Comparison of ENCODE assay signal across 8 cellular contexts in the genomic region with DNA sequence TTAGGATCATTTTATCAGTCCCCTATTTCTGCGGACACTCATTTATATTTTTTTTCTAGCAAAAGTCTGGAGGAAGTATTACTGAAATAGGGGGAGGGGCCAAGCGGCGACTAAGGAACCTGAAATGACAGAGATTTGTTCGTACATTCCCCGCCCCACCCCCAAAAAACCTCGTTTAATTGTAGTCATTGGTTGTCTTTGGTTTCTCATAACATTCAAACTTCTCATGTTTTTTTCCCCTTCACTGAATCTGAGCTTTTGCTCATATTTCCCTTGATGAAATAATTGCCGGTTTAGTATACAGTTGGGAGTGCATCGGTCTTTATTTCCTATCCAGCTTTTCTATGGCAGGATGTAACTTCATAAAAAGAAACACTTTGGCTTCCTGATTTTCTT. TPM values are rescaled to one million over a fixed set of nuclear protein-coding genes. Genes with fewer than 3 reads are reported as not detected.
DNase-seq lines count a peak whose midpoint lies in the region; ATAC-seq and TF ChIP-seq lines count a peak whose summit lies in the region.

No MANE protein-coding gene starts in this region.

- peak overlapping the region; percentile 84 for H3K9ac ChIP-seq in GM23248
- peak overlapping the region; percentile 79 for H3K9ac ChIP-seq in adipocyte (ENCODE audit: low read length)
- H3K9ac ChIP-seq in liver (ENCODE audit: low read depth in 1 of 2, low read length in 2 of 2) = no peak overlapping the region

- H3K79me2 ChIP-seq in GM23248 (ENCODE audit: insufficient read depth) = peaks cover 31% of the 10 kb centered on the region

- BruUV-seq in Panc1 (replicated peaks; lab: Mats Ljungman, UMichigan) = no TSS peak

- H4K20me1 ChIP-seq in GM23248 (ENCODE audit: insufficient read depth) = peaks cover 4% of the 10 kb centered on the region; the same call in 1 of the 2 replicates

- H3K4me3 ChIP-seq in GM23248 = peak overlapping the region; percentile 84
- H3K4me3 ChIP-seq in Panc1 (ENCODE audit: low read depth in 2 of 2, low read length in 2 of 2) = peak overlapping the region; percentile 47 to 87
- H3K4me3 ChIP-seq in adipocyte (ENCODE audit: low read length) = peak overlapping the region; percentile 91
- peak overlapping the region in 2 of 3 donors; percentile 58 to 82 for H3K4me3 ChIP-seq in liver (ENCODE audit: low read depth in 1 of 3, low read length in 3 of 3)

- no peaks in the 10 kb centered on the region for H3K9me3 ChIP-seq in GM23248 (ENCODE audit: low read depth)
- no peaks in the 10 kb centered on the region for H3K9me3 ChIP-seq in Panc1 (ENCODE audit: control insufficient read depth, insufficient read depth, low read depth, low read length)
- no peaks in the 10 kb centered on the region for H3K9me3 ChIP-seq in adipocyte (ENCODE audit: control insufficient read depth, low read length)
- H3K9me3 ChIP-seq in liver (ENCODE audit: control insufficient read depth in 4 of 4, low read length in 3 of 4) = no peaks in the 10 kb centered on the region

- CTCF ChIA-PET in Panc1 (lab: Charles Lee) = no interaction called here

- peaks cover 28% of the 10 kb centered on the region for H3K4me1 ChIP-seq in GM23248 (ENCODE audit: insufficient read depth)
- peaks cover 12% of the 10 kb centered on the region for H3K4me1 ChIP-seq in Panc1 (ENCODE audit: control insufficient read depth, insufficient read depth, low read length)
- peaks cover 28% of the 10 kb centered on the region for H3K4me1 ChIP-seq in adipocyte (ENCODE audit: control insufficient read depth, insufficient read depth, low read length)
- H3K4me1 ChIP-seq in liver (ENCODE audit: control insufficient read depth in 4 of 4, insufficient read depth in 4 of 4, low read length in 3 of 4) = peaks cover 6 to 16% (median 12%) of the 10 kb centered on the region in 4 donors

- H3K27ac ChIP-seq in GM23248 (peak overlapping the region; percentile 77), Panc1 (ENCODE audit: low read length) (no peak overlapping the region), liver (ENCODE audit: low read depth in 1 of 2, low read length in 2 of 2) (peak overlapping the region in 1 of 2 donors; percentile 9)

- H3K36me3 ChIP-seq in GM23248 (ENCODE audit: low read depth) (no peaks in the 10 kb centered on the region), Panc1 (ENCODE audit: control insufficient read depth, insufficient read depth, low read length) (no peaks in the 10 kb centered on the region), adipocyte (ENCODE audit: control insufficient read depth, insufficient read depth, low read length, severe bottlenecking) (no peaks in the 10 kb centered on the region), liver (ENCODE audit: control insufficient read depth in 4 of 4, insufficient read depth in 3 of 4, low read depth in 1 of 4, low read length in 3 of 4) (no peaks in the 10 kb centered on the region)

- POLR2A ChIA-PET in Panc1 (lab: Charles Lee) = no interaction called here

- in situ Hi-C loops in GM23248 (cut with MboI) = loop anchor here (10.0 kb wide), 1 partner anchor 111 kb away; no protein-coding TSS in a partner anchor
- in situ Hi-C loops in Panc1 (cut with HindIII; ENCODE audit: low pct_unique_long_range_greater_than_20kb, low sequenced_read_pairs) = no loop called here

- whole genome bisulfite sequencing in GM23248 (ENCODE audit: low coverage in 1 of 2, low lambda C conversion rate in 2 of 2, missing lambda C conversion rate in 2 of 2), 2 experiments = 2% methylated on average over 8 of the region's 8 CpGs
- WGBS in liver = 13% methylated on average over 8 of the region's 8 CpGs

- peaks cover 31% of the 10 kb centered on the region for H3F3A ChIP-seq in GM23248 (ENCODE audit: insufficient read depth)

- no peak for ATAC-seq in Panc1

- H2AFZ ChIP-seq in GM23248 = peak overlapping the region; percentile 92

- no peaks in the 10 kb centered on the region for H3K9me2 ChIP-seq in GM23248 (ENCODE audit: insufficient read depth)

- DNase-seq in GM23248 = peak; percentile 60
- DNase-seq in Panc1 (ENCODE audit: low read depth, low spot score) = no peak
- DNase-seq in adipocyte (ENCODE audit: low read depth) = peak; percentile 58
- DNase-seq in stimulated activated CD8-positive, alpha-beta memory T cell treated with anti-CD3 and anti-CD28 coated beads, Interleukin-7, amount 100 ng/mL, for 24 hours (ENCODE audit: low read depth) = peak; percentile 36
- no peak for DNase-seq in Kasumi-1 (lab: John Stamatoyannopoulos, UW)
- no peak for DNase-seq in H4 (ENCODE audit: low spot score)
- DNase-seq in HuH-7.5 (ENCODE audit: low spot score) = no peak

- TF ChIP-seq CTCF in Panc1 (IDR thresholded peaks at IDR 0.05) (no peak), liver (IDR thresholded peaks at IDR 0.05; ENCODE audit: low read depth, low read length, missing input control) (no peak)

- no peak for TF ChIP-seq RAD21 in liver (IDR thresholded peaks at IDR 0.05)

- H3K4me2 ChIP-seq in GM23248 (ENCODE audit: unreplicated experiment) = peak overlapping the region; percentile 95

- H3K27me3 ChIP-seq in GM23248 (replicated peaks; ENCODE audit: insufficient read depth) = no peaks in the 10 kb centered on the region
- peaks cover 49% of the 10 kb centered on the region for H3K27me3 ChIP-seq in Panc1 (ENCODE audit: control insufficient read depth, insufficient read depth, low read length)
- no peaks in the 10 kb centered on the region for H3K27me3 ChIP-seq in adipocyte (replicated peaks; ENCODE audit: control insufficient read depth, insufficient read depth, low read length)
- peaks cover 0 to 9% (median 1%) of the 10 kb centered on the region in 4 donors for H3K27me3 ChIP-seq in liver (ENCODE audit: control insufficient read depth in 4 of 4, insufficient read depth in 4 of 4, low read length in 3 of 4)

- intact Hi-C loops in Panc1 (cut with micrococcal nuclease; ENCODE audit: unreplicated experiment) = no loop called here

TF ChIP-seq in liver, 16 proteins besides CTCF, POLR2A, EP300 and RAD21:
- TF ChIP-seq, protein P1, sequence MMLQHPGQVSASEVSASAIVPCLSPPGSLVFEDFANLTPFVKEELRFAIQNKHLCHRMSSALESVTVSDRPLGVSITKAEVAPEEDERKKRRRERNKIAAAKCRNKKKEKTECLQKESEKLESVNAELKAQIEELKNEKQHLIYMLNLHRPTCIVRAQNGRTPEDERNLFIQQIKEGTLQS (IDR thresholded peaks at IDR 0.05) = no peak
- TF ChIP-seq NR2F2 (IDR thresholded peaks at IDR 0.05) = no peak
- TF ChIP-seq, protein P2, sequence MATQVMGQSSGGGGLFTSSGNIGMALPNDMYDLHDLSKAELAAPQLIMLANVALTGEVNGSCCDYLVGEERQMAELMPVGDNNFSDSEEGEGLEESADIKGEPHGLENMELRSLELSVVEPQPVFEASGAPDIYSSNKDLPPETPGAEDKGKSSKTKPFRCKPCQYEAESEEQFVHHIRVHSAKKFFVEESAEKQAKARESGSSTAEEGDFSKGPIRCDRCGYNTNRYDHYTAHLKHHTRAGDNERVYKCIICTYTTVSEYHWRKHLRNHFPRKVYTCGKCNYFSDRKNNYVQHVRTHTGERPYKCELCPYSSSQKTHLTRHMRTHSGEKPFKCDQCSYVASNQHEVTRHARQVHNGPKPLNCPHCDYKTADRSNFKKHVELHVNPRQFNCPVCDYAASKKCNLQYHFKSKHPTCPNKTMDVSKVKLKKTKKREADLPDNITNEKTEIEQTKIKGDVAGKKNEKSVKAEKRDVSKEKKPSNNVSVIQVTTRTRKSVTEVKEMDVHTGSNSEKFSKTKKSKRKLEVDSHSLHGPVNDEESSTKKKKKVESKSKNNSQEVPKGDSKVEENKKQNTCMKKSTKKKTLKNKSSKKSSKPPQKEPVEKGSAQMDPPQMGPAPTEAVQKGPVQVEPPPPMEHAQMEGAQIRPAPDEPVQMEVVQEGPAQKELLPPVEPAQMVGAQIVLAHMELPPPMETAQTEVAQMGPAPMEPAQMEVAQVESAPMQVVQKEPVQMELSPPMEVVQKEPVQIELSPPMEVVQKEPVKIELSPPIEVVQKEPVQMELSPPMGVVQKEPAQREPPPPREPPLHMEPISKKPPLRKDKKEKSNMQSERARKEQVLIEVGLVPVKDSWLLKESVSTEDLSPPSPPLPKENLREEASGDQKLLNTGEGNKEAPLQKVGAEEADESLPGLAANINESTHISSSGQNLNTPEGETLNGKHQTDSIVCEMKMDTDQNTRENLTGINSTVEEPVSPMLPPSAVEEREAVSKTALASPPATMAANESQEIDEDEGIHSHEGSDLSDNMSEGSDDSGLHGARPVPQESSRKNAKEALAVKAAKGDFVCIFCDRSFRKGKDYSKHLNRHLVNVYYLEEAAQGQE (IDR thresholded peaks at IDR 0.05) = no peak

RNA-seq across cellular contexts. Expression of gene FYN, which starts 0.8 kb away (rescaled TPM):
- total RNA-seq in GM23248 (2014; rRNA removed; shearing (Covaris generic)) = 166 and 177 TPM in 2 replicates
- polyA plus RNA-seq in GM23248 (2016; fragmentation: Nextera tagmentation; extraction: Ambion mirVana) = 55.6 and 58.6 TPM in 2 replicates
- 4.2 TPM for total RNA-seq in Panc1 (2021; ENCODE audit: unreplicated experiment)
- polyA plus RNA-seq in Panc1 (2012; ENCODE audit: insufficient read length) = 5.1 TPM
- total RNA-seq in liver = 10 to 100 TPM; 12.3 to 27.0 TPM
- 10 to 100 TPM; 11.2 to 28.3 TPM for polyA plus RNA-seq in liver
- total RNA-seq in H4 (2014; rRNA removed; shearing (Covaris generic)) = 19.9 and 22.8 TPM in 2 replicates

Comparison
In these comparisons a context has a peak if more than half of its experiments do, and no peak if none do; other contexts are left out.
1. DNase-seq: peak in GM23248 (single experiment), adipocyte (single experiment) and stimulated activated CD8-positive, alpha-beta memory T cell treated with anti-CD3 and anti-CD28 coated beads, Interleukin-7, amount 100 ng/mL, for 24 hours (single experiment); none in Panc1 (single experiment), Kasumi-1 (0 of 2), H4 (single experiment) and HuH-7.5 (single experiment).
2. H3K9ac ChIP-seq: peak in GM23248 (single experiment) and adipocyte (single experiment); none in liver (0 of 2).
3. Peak in every context shown above with its lines, with median percentiles within 50 percentile points of each other: H3K4me3 ChIP-seq.